In genomic region chr12:54052745-54053624, GRCh38 we compare ENCODE assay signal across 8 cellular contexts. TPM values are rescaled to one million over a fixed set of nuclear protein-coding genes. Genes with fewer than 3 reads are reported as not detected.
DNase-seq lines count a peak whose midpoint lies in the region; ATAC-seq, FAIRE-seq and TF ChIP-seq lines count a peak whose summit lies in the region.

No MANE protein-coding gene starts in this region.

- peaks cover 35 to 86% of the 10 kb centered on the region in 2 donors for H3K27me3 Mint-ChIP-seq in CD8-positive, alpha-beta memory T cell
- H3K27me3 Mint-ChIP-seq in astrocyte (ENCODE audit: low read depth, unreplicated experiment): peaks cover 90% of the 10 kb centered on the region
- H3K27me3 Mint-ChIP-seq in memory B cell: peaks cover 11% of the 10 kb centered on the region

- H4K20me1 ChIP-seq in astrocyte (ENCODE audit: insufficient read depth, low read length): no peaks in the 10 kb centered on the region

- H3K9me3 ChIP-seq in CD8-positive, alpha-beta memory T cell (ENCODE audit: low read length): no peaks in the 10 kb centered on the region
- H3K9me3 ChIP-seq in astrocyte (ENCODE audit: insufficient read depth, low read depth, low read length) (no peaks in the 10 kb centered on the region), aorta (ENCODE audit: control insufficient read depth, low read length) (no peaks in the 10 kb centered on the region)

- POLR2A ChIA-PET in CD8-positive, alpha-beta memory T cell (lab: Charles Lee): interaction anchor here (0.5 to 1.1 kb wide), 3 partner anchors 10 to 29 kb away, joined by 3 to 5 read pairs (median 3); no protein-coding TSS in a partner anchor

- TF ChIP-seq CTCF in astrocyte (IDR thresholded peaks at IDR 0.05; ENCODE audit: insufficient read depth, low read depth, low read length): no peak

- peaks cover 40% of the 10 kb centered on the region for H3K4me1 ChIP-seq in CD8-positive, alpha-beta memory T cell (ENCODE audit: insufficient read depth, low read length)
- H3K4me1 ChIP-seq in astrocyte (ENCODE audit: insufficient read depth, low read length) (no peaks in the 10 kb centered on the region), aorta (ENCODE audit: control insufficient read depth in 1 of 2, insufficient read depth in 2 of 2, low read length in 2 of 2) (no peaks in the 10 kb centered on the region)

- H3K27me3 ChIP-seq in CD8-positive, alpha-beta memory T cell (ENCODE audit: insufficient read depth, low read length, poor library complexity, severe bottlenecking): peaks cover 59% of the 10 kb centered on the region
- H3K27me3 ChIP-seq in astrocyte (ENCODE audit: insufficient read depth, low read length) (peaks cover 87% of the 10 kb centered on the region), aorta (ENCODE audit: control insufficient read depth in 1 of 2, insufficient read depth in 2 of 2, low read length in 1 of 2) (no peaks in the 10 kb centered on the region)

- H3K27ac Mint-ChIP-seq in CD8-positive, alpha-beta memory T cell: peak overlapping the region; percentile 76 to 100 (median 90)
- H3K27ac Mint-ChIP-seq in astrocyte (ENCODE audit: unreplicated experiment) (no peak overlapping the region), memory B cell (peak overlapping the region; percentile 93)

- H3K36me3 Mint-ChIP-seq in CD8-positive, alpha-beta memory T cell: peaks cover 0 to 9% (median 0%) of the 10 kb centered on the region in 3 donors
- H3K36me3 Mint-ChIP-seq in astrocyte (ENCODE audit: low read depth, unreplicated experiment) (peaks cover 2% of the 10 kb centered on the region), memory B cell (peaks cover 2% of the 10 kb centered on the region)

- H2AFZ ChIP-seq in astrocyte (ENCODE audit: low read depth, low read length): peak overlapping the region; percentile 11

- H3K36me3 ChIP-seq in CD8-positive, alpha-beta memory T cell (ENCODE audit: insufficient read depth, low read length): no peaks in the 10 kb centered on the region
- no peaks in the 10 kb centered on the region for H3K36me3 ChIP-seq in astrocyte (ENCODE audit: insufficient read depth, low read length)
- no peaks in the 10 kb centered on the region for H3K36me3 ChIP-seq in aorta (ENCODE audit: control insufficient read depth in 1 of 2, insufficient read depth in 2 of 2, low read length in 1 of 2)

- H3K4me3 Mint-ChIP-seq in CD8-positive, alpha-beta memory T cell: peak overlapping the region; percentile 88 to 96 (median 92)
- H3K4me3 Mint-ChIP-seq in astrocyte (ENCODE audit: unreplicated experiment) (no peak overlapping the region), memory B cell (peak overlapping the region; percentile 98)

- peak overlapping the region; percentile 81 for H3K27ac ChIP-seq in CD8-positive, alpha-beta memory T cell (ENCODE audit: low read depth, low read length)
- no peak overlapping the region for H3K27ac ChIP-seq in astrocyte (ENCODE audit: low read depth, low read length)
- no peak overlapping the region for H3K27ac ChIP-seq in aorta (ENCODE audit: low read depth in 1 of 2, low read length in 2 of 2)

- H3K4me3 ChIP-seq in CD8-positive, alpha-beta memory T cell (ENCODE audit: low read length): peak overlapping the region; percentile 78
- H3K4me3 ChIP-seq in astrocyte (ENCODE audit: insufficient read depth, low read depth, low read length) (no peak overlapping the region), aorta (ENCODE audit: low read length in 2 of 2) (peak overlapping the region; percentile 85 to 90)

- H3K4me1 Mint-ChIP-seq in CD8-positive, alpha-beta memory T cell: peaks cover 25 to 50% (median 39%) of the 10 kb centered on the region in 3 donors
- H3K4me1 Mint-ChIP-seq in astrocyte (ENCODE audit: low read depth, unreplicated experiment) (no peaks in the 10 kb centered on the region), memory B cell (peaks cover 32% of the 10 kb centered on the region)

- CTCF ChIA-PET in CD8-positive, alpha-beta memory T cell (lab: Charles Lee): interaction anchor here (1.0 to 3.5 kb wide), 12 partner anchors 15 to 163 kb away, joined by 3 to 19 read pairs (median 4); partner anchors contain the start of genes HOXC5 and SMUG1

- intact Hi-C loops in aorta (cut with DNase I): no loop called here

- no peaks in the 10 kb centered on the region for H3K9me3 Mint-ChIP-seq in CD8-positive, alpha-beta memory T cell
- peaks cover 11% of the 10 kb centered on the region for H3K9me3 Mint-ChIP-seq in astrocyte (ENCODE audit: unreplicated experiment)
- H3K9me3 Mint-ChIP-seq in memory B cell: no peaks in the 10 kb centered on the region

- peak; percentile 20 to 59 (median 33) for DNase-seq in CD8-positive, alpha-beta memory T cell
- DNase-seq in HT-29 (ENCODE audit: low spot score): peak; percentile 62
- no peak for DNase-seq in astrocyte (ENCODE audit: low read depth)
- DNase-seq in memory B cell (ENCODE audit: low spot score in 2 of 2): no peak
- DNase-seq in aorta: peak in 1 of 2 donors; percentile 60
- DNase-seq in frontal cortex (ENCODE audit: low spot score in 2 of 2): no peak
- DNase-seq in NCI-H2171 (lab: John Stamatoyannopoulos, UW): no peak

- no peak overlapping the region for H3K9ac ChIP-seq in astrocyte (ENCODE audit: low read length)

- no peak for FAIRE-seq in astrocyte (lab: Jason Lieb, UNC)
- no peak for FAIRE-seq in frontal cortex (lab: Jason Lieb, UNC)

- H3K4me2 ChIP-seq in astrocyte (ENCODE audit: low read length): peak overlapping the region; percentile 65

- ATAC-seq in GM19395 (IDR thresholded peaks at IDR 0.05; ENCODE audit: unreplicated experiment): peak; percentile 73
- ATAC-seq in memory B cell (ENCODE audit: low read depth): peak; percentile 68
- ATAC-seq in aorta (ENCODE audit: low FRiP score): peak; percentile 72

- H3K79me2 ChIP-seq in astrocyte (ENCODE audit: insufficient read depth, low read length): no peaks in the 10 kb centered on the region

- 10 to 15% methylated on average over 23 of the region's 23 CpGs for WGBS in aorta, 2 donors

RNA-seq across cellular contexts. Expression of gene HOXC4, which starts 0.7 kb away (rescaled TPM):
- total RNA-seq in CD8-positive, alpha-beta memory T cell: 1 to 10 TPM; 1.3 to 1.4 TPM
- polyA plus RNA-seq in CD8-positive, alpha-beta memory T cell: 0.37 TPM
- total RNA-seq in HT-29 (2014; rRNA removed; shearing (Covaris generic)): 4.0 and 6.8 TPM in 2 replicates
- total RNA-seq in astrocyte: not detected in 2 replicates
- total RNA-seq in aorta: 10 to 100 TPM; 10.1 to 18.4 TPM
- polyA plus RNA-seq in aorta: 1 to 10 TPM; 1.4 to 1.8 TPM
- total RNA-seq in frontal cortex: not detected

RNA-seq across cellular contexts. Expression of gene HOXC5, which starts 20.1 kb away (rescaled TPM):
- total RNA-seq in CD8-positive, alpha-beta memory T cell: not detected
- polyA plus RNA-seq in CD8-positive, alpha-beta memory T cell: not detected
- total RNA-seq in HT-29 (2014; rRNA removed; shearing (Covaris generic)): 0.41 and 0.81 TPM in 2 replicates
- total RNA-seq in astrocyte (not detected in 2 replicates), aorta (1 to 10 TPM; 3.8 to 3.9 TPM), frontal cortex (not detected)
- not detected for polyA plus RNA-seq in aorta

RNA-seq across cellular contexts. Expression of gene HOXC6, which starts 24.7 kb away (rescaled TPM):
- total RNA-seq in CD8-positive, alpha-beta memory T cell: not detected
- not detected for polyA plus RNA-seq in CD8-positive, alpha-beta memory T cell
- 1.4 and 1.6 TPM in 2 replicates for total RNA-seq in HT-29 (2014; rRNA removed; shearing (Covaris generic))
- total RNA-seq in astrocyte (not detected in 2 replicates), aorta (10 to 100 TPM; 14.7 to 17.1 TPM), frontal cortex (not detected)
- 1 to 10 TPM; 1.5 to 3.3 TPM for polyA plus RNA-seq in aorta

RNA-seq across cellular contexts. Expression of gene HOXC8, which starts 44.2 kb away (rescaled TPM):
- total RNA-seq in CD8-positive, alpha-beta memory T cell: not detected
- polyA plus RNA-seq in CD8-positive, alpha-beta memory T cell: not detected
- 0.10 and 0.23 TPM in 2 replicates for total RNA-seq in HT-29 (2014; rRNA removed; shearing (Covaris generic))
- total RNA-seq in astrocyte (not detected in 2 replicates), aorta (1 to 10 TPM; 4.2 to 6.4 TPM), frontal cortex (not detected)
- polyA plus RNA-seq in aorta: under 1 TPM in 1 of 2 donors, not detected in 1; 0.75 TPM

RNA-seq across cellular contexts. Expression of gene HOXC9, which starts 53.0 kb away (rescaled TPM):
- total RNA-seq in CD8-positive, alpha-beta memory T cell: not detected
- polyA plus RNA-seq in CD8-positive, alpha-beta memory T cell: not detected
- total RNA-seq in HT-29 (2014; rRNA removed; shearing (Covaris generic)): 0.23 and 0.76 TPM in 2 replicates
- not detected in 2 replicates for total RNA-seq in astrocyte
- 1 to 10 TPM; 2.6 to 9.0 TPM for total RNA-seq in aorta
- under 1 TPM in 1 of 2 donors, not detected in 1; 0.38 TPM for polyA plus RNA-seq in aorta
- not detected for total RNA-seq in frontal cortex

Comparison
In these comparisons a context has a peak if more than half of its experiments do, and no peak if none do; other contexts are left out.
1. DNase-seq: peak in CD8-positive, alpha-beta memory T cell (5 of 5) and HT-29 (single experiment); none in astrocyte (single experiment), memory B cell (0 of 2), frontal cortex (0 of 2) and NCI-H2171 (single experiment).
2. Peak in every context shown above with its lines, with median percentiles within 50 percentile points of each other: ATAC-seq.